7 cellular contexts compared by ENCODE assay signal in genomic region chr2:25373269-25373981, GRCh38. TPM values are rescaled to one million over a fixed set of nuclear protein-coding genes. Genes with fewer than 3 reads are reported as not detected.
A peak's percentile ranks its signal among the peaks of the same experiment; 100 is the strongest.
DNase-seq lines count a peak whose midpoint lies in the region; ATAC-seq and TF ChIP-seq lines count a peak whose summit lies in the region.

No MANE protein-coding gene starts in this region.

- H3K27me3 ChIP-seq in H7 (ENCODE audit: control insufficient read depth, insufficient read depth, low read length): peaks cover 10% of the 10 kb centered on the region
- H3K27me3 ChIP-seq in colonic mucosa: no peaks in the 10 kb centered on the region

- H3K4me1 ChIP-seq in colonic mucosa: peaks cover 9% of the 10 kb centered on the region

- H3K4me3 ChIP-seq in H7 (ENCODE audit: insufficient read depth, low read depth, low read length) (no peak overlapping the region), colonic mucosa (no peak overlapping the region)

- H3K27ac ChIP-seq in colonic mucosa: no peak overlapping the region

- peak overlapping the region in 1 of 2 donors; percentile 19 for H3K9ac ChIP-seq in colonic mucosa (ENCODE audit: low read depth in 2 of 2, low read length in 2 of 2)

- intact Hi-C loops in colonic mucosa (cut with DNase I): no loop called here
- intact Hi-C loops in posterior vena cava (cut with DNase I): loop anchor here in 1 of 2 donors (10.0 kb wide), 1 partner anchor 141 kb away; no protein-coding TSS in a partner anchor

- DNase-seq in H7 (peak; percentile 54), NCI-H2107 (lab: John Stamatoyannopoulos, UW) (peak; percentile 5), colonic mucosa (peak; percentile 71), posterior vena cava (ENCODE audit: low spot score) (peak; percentile 65), activated gamma-delta T cell treated with Interleukin-2 at 50 U/mL for 16 hours (no peak), MV-4-11 (lab: John Stamatoyannopoulos, UW) (no peak)

- no peaks in the 10 kb centered on the region for H3K9me3 ChIP-seq in colonic mucosa

- ATAC-seq in HG03108 (IDR thresholded peaks at IDR 0.05; ENCODE audit: unreplicated experiment): no peak

- no peak for TF ChIP-seq CTCF in colonic mucosa (IDR thresholded peaks at IDR 0.05)

- H3K36me3 ChIP-seq in H7 (replicated peaks; ENCODE audit: control insufficient read depth, insufficient read depth, low read length): no peaks in the 10 kb centered on the region
- H3K36me3 ChIP-seq in colonic mucosa: no peaks in the 10 kb centered on the region

RNA-seq across cellular contexts. Expression of gene DNMT3A, which starts 31.7 kb away (rescaled TPM):
- 48.6 and 63.1 TPM in 2 replicates for total RNA-seq in H7 (2014; rRNA removed; shearing (Covaris generic))
- total RNA-seq in colonic mucosa (10 to 100 TPM; 30.8 to 44.5 TPM), posterior vena cava (10 to 100 TPM; 25.9 to 26.3 TPM)

Comparison
In these comparisons a context has a peak if more than half of its experiments do, and no peak if none do; other contexts are left out.
1. DNase-seq: peak in H7 (single experiment), NCI-H2107 (single experiment), colonic mucosa (single experiment) and posterior vena cava (single experiment); none in activated gamma-delta T cell treated with Interleukin-2 at 50 U/mL for 16 hours (single experiment) and MV-4-11 (single experiment).